ENCODE assay signal across 28 cellular contexts in genomic region chr9:126854734-126855133, GRCh38.
"Had no signal": no experiment of that assay in that cellular context is flagged by ENCODE, and none has a peak within 500 bp of the region (broad histone marks: within the 10 kb centered on the region; RNA-seq: fewer than 3 reads in every experiment).

No MANE protein-coding gene starts in this region.

- H3K27me3 ChIP-seq: ascending aorta, breast epithelium, cardiac muscle cell had no signal

- H3K9me3 ChIP-seq: ascending aorta, breast epithelium, heart left ventricle had no signal

- FAIRE-seq: endometrium, frontal cortex had no signal

- H3K27ac ChIP-seq: ascending aorta, breast epithelium, cardiac muscle cell, coronary artery, heart left ventricle had no signal

- H3K4me1 ChIP-seq: ascending aorta, breast epithelium had no signal

- DNase-seq: activated CD4-positive, alpha-beta memory T cell treated with anti-CD3 and anti-CD28 coated beads for 36 hours; activated CD4-positive, alpha-beta T cell treated with anti-CD3 and anti-CD28 coated beads for 36 hours; activated CD4-positive, alpha-beta T cell treated with anti-CD3 and anti-CD28 coated beads, Interleukin-2, amount 10 ng/mL, durations not matched to agents 24 days and 14 days; activated CD4-positive, CD25-positive, alpha-beta regulatory T cell; activated CD4-positive, CD25-positive, alpha-beta regulatory T cell treated with anti-CD3 and anti-CD28 coated beads, Interleukin-2, amount 50 U/mL, for 72 hours; activated CD8-positive, alpha-beta memory T cell treated with anti-CD3 and anti-CD28 coated beads, Interleukin-2, amount 10 ng/mL, durations not matched to agents 7 days and 5 days; activated CD8-positive, alpha-beta memory T cell treated with anti-CD3 and anti-CD28 coated beads, Interleukin-2, amount 50 U/mL, for 4 hours; activated CD8-positive, alpha-beta T cell treated with anti-CD3 and anti-CD28 coated beads, Interleukin-2, amount 10 ng/mL, durations not matched to agents 7 days and 5 days; activated gamma-delta T cell; activated naive CD4-positive, alpha-beta T cell; activated naive CD4-positive, alpha-beta T cell treated with anti-CD3 and anti-CD28 coated beads, Interleukin-2, amount 10 ng/mL, durations not matched to agents 7 days and 5 days; activated naive CD8-positive, alpha-beta T cell treated with anti-CD3 and anti-CD28 coated beads, Interleukin-2, amount 10 ng/mL, durations not matched to agents 7 days and 5 days; activated T-cell treated with anti-CD3 and anti-CD28 coated beads, Interleukin-2, amount 50 U/mL, for 1 hour; activated T-cell treated with anti-CD3 and anti-CD28 coated beads, Interleukin-2, amount 50 U/mL, for 48 hours; central memory CD4-positive, alpha-beta T cell; cerebellar nuclear complex; effector CD8-positive, alpha-beta T cell; heart left ventricle; T-helper 1 cell; T-helper 17 cell had no signal

- H3K36me3 ChIP-seq: ascending aorta, breast epithelium, cardiac muscle cell, heart left ventricle had no signal

- H3K4me3 ChIP-seq: ascending aorta, breast epithelium, cardiac muscle cell, coronary artery, heart left ventricle had no signal

- ATAC-seq: activated CD4-positive, alpha-beta T cell treated with anti-CD3 and anti-CD28 coated beads for 36 hours; activated CD8-positive, alpha-beta memory T cell treated with anti-CD3 and anti-CD28 coated beads, Interleukin-2, amount 10 ng/mL, durations not matched to agents 7 days and 5 days; activated CD8-positive, alpha-beta T cell treated with anti-CD3 and anti-CD28 coated beads, Interleukin-2, amount 10 ng/mL, durations not matched to agents 7 days and 5 days; activated naive CD4-positive, alpha-beta T cell treated with anti-CD3 and anti-CD28 coated beads, Interleukin-2, amount 50 U/mL, for 72 hours; esophagus mucosa; heart left ventricle; T-helper 17 cell had no signal
